Comparison of ENCODE assay signal across 8 cellular contexts in the genomic region with DNA sequence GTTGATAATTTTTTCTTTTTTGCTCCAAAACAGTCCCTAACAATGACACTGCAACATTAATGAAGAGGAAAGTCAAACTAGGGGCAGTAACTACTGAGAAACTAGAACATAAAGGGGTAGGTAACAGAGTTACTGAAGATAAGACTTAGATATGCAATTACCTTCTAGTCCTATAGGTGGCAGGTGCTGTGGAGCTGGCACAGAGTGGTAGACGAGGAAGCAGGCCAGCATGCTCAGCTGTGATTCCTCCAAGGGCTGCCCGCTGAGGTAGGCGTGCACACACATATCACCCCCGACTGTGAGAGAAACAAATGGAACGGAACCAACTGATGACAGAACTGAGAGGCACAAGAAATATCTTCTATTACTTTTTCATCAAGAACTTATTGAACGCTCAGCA.
DNase-seq lines count a peak whose midpoint lies in the region; ATAC-seq, FAIRE-seq and TF ChIP-seq lines count a peak whose summit lies in the region.
"Not testable (repeated sequence)": the region's sequence is repeated elsewhere in the genome, so short reads cannot be mapped to it uniquely, and the experiment has no call there.

No MANE protein-coding gene starts in this region.

- H2AFZ ChIP-seq in GM12878 (ENCODE audit: control insufficient read depth, low read depth, low read length) = not testable (repeated sequence)

- TF ChIP-seq EP300 in GM12878 (IDR thresholded peaks at IDR 0.05; ENCODE audit: borderline replicate concordance in 1 of 2, control insufficient read depth in 1 of 2, low read depth in 2 of 2, low read length in 2 of 2) = not testable (repeated sequence)

- RAD21 ChIA-PET in GM12878 (lab: Charles Lee; ENCODE audit: unreplicated experiment) = not testable (repeated sequence)

- intact Hi-C loops in CD4-positive, alpha-beta T cell (cut with DNase I, micrococcal nuclease); GM12878 (cut with micrococcal nuclease; ENCODE audit: unreplicated experiment); left ventricle myocardium inferior (cut with micrococcal nuclease): not testable (repeated sequence)

- WGBS in GM12878 (ENCODE audit: insufficient coverage, insufficient replicate concordance, low lambda C conversion rate, missing lambda C conversion rate) = 33% methylated on average over 1 of the region's 6 CpGs

- H3K4me1 Mint-ChIP-seq in CD4-positive, alpha-beta T cell (ENCODE audit: low read depth); HFFc6 (ENCODE audit: low read depth); neural crest cell: not testable (repeated sequence)

- not testable (repeated sequence) for TF ChIP-seq RAD21 in GM12878 (IDR thresholded peaks at IDR 0.05; ENCODE audit: insufficient read depth, low read depth, low read length)

- H3K27me3 Mint-ChIP-seq in CD4-positive, alpha-beta T cell; HFFc6 (ENCODE audit: insufficient read depth); neural crest cell (ENCODE audit: low read depth): not testable (repeated sequence)

- not testable (repeated sequence) for H3K27ac Mint-ChIP-seq in CD4-positive, alpha-beta T cell; HFFc6; neural crest cell (ENCODE audit: unreplicated experiment)

- not testable (repeated sequence) for H3K27me3 ChIP-seq in CD4-positive, alpha-beta T cell (ENCODE audit: control insufficient read depth, insufficient read depth, low read length); GM12878 (replicated peaks in 1 of 2; ENCODE audit: control insufficient read depth in 2 of 2, insufficient read depth in 2 of 2, low read length in 1 of 2); left ventricle myocardium inferior (ENCODE audit: low read depth)

- TF ChIP-seq POLR2A in GM12878 (IDR thresholded peaks at IDR 0.05; ENCODE audit: low read depth, low read length) = not testable (repeated sequence)

- CTCF ChIA-PET in CD4-positive, alpha-beta T cell (lab: Charles Lee); GM12878 (lab: Yijun Ruan, JAX): not testable (repeated sequence)

- POLR2A ChIA-PET in CD4-positive, alpha-beta T cell (lab: Charles Lee); GM12878 (lab: Charles Lee): not testable (repeated sequence)

- SMC1A ChIA-PET in GM12878 (lab: Charles Lee; ENCODE audit: uncharacterized antibody, unreplicated experiment) = not testable (repeated sequence)

- not testable (repeated sequence) for H3K36me3 ChIP-seq in GM12878 (ENCODE audit: control insufficient read depth in 2 of 2, insufficient read depth in 2 of 2, low read length in 1 of 2); left ventricle myocardium inferior

- H3K4me3 ChIP-seq in GM12878, left ventricle myocardium inferior: not testable (repeated sequence)

- not testable (repeated sequence) for TF ChIP-seq CTCF in CD4-positive, alpha-beta T cell (IDR thresholded peaks at IDR 0.05)
- TF ChIP-seq CTCF in HFFc6 (IDR thresholded peaks at IDR 0.05) (0 out of 2 replicates have a peak, but pooled peaks have one; percentile 16), GM12878 (IDR thresholded peaks at IDR 0.05 in 2 of 3, conservative IDR thresholded peaks at IDR 0.05 in 1 of 3; ENCODE audit: control insufficient read depth in 2 of 3, extremely low read depth in 1 of 3, insufficient read depth in 1 of 3, low read depth in 3 of 3, low read length in 3 of 3) (0 out of 6 replicates have a peak, but pooled peaks of 1 of the 3 experiments have one; percentile 3), left ventricle myocardium inferior (IDR thresholded peaks at IDR 0.05; ENCODE audit: borderline replicate concordance) (peak; percentile 13), neural crest cell (conservative IDR thresholded peaks at IDR 0.05) (peak; percentile 16)

- not testable (repeated sequence) for FAIRE-seq in GM12878 (lab: Jason Lieb, UNC)

- BruUV-seq in GM12878 (replicated peaks; lab: Mats Ljungman, UMichigan) = not testable (repeated sequence)

- H3K27ac ChIP-seq in CD4-positive, alpha-beta T cell (ENCODE audit: low read depth, low read length); GM12878 (ENCODE audit: control insufficient read depth, insufficient read depth); left ventricle myocardium inferior (replicated peaks): not testable (repeated sequence)

- not testable (repeated sequence) for H3K4me2 ChIP-seq in GM12878 (ENCODE audit: control insufficient read depth, insufficient read depth)

- not testable (repeated sequence) for H3K9me3 ChIP-seq in CD4-positive, alpha-beta T cell (ENCODE audit: control insufficient read depth, low read length); GM12878 (replicated peaks; ENCODE audit: control insufficient read depth, insufficient read depth, low read length); left ventricle myocardium inferior (replicated peaks)

- H3K36me3 Mint-ChIP-seq in CD4-positive, alpha-beta T cell (ENCODE audit: low read depth) = peaks cover 21% of the 10 kb centered on the region
- not testable (repeated sequence) for H3K36me3 Mint-ChIP-seq in HFFc6 (ENCODE audit: low read depth); neural crest cell (ENCODE audit: low read depth)

- H3K9ac ChIP-seq in GM12878 (ENCODE audit: control insufficient read depth, insufficient read depth, low read length) = not testable (repeated sequence)

- not testable (repeated sequence) for H3K9me3 Mint-ChIP-seq in CD4-positive, alpha-beta T cell; HFFc6; neural crest cell

- not testable (repeated sequence) for H4K20me1 ChIP-seq in GM12878 (ENCODE audit: control insufficient read depth, insufficient read depth)

- ATAC-seq in CD4-positive, alpha-beta T cell (ENCODE audit: poor library complexity) = peak; percentile 66
- ATAC-seq in GM18868 (IDR thresholded peaks at IDR 0.05; ENCODE audit: unreplicated experiment) (peak; percentile 75), HG03460 (IDR thresholded peaks at IDR 0.05; ENCODE audit: unreplicated experiment) (peak; percentile 65), GM12878 (peak; percentile 98)

- DNase-seq in CD4-positive, alpha-beta T cell; HFFc6; GM12878 (ENCODE audit: low read depth, low spot score); left ventricle myocardium inferior; neural crest cell (ENCODE audit: low read depth, low spot score): not testable (repeated sequence)
- DNase-seq in SKM-1 treated with dmso at 0.1 percent for 144 hours (lab: John Stamatoyannopoulos, UW; ENCODE audit: unreplicated experiment) = peak; percentile 6

- H3K4me3 Mint-ChIP-seq in CD4-positive, alpha-beta T cell; HFFc6; neural crest cell: not testable (repeated sequence)

- not testable (repeated sequence) for H3K4me1 ChIP-seq in GM12878 (ENCODE audit: control insufficient read depth, insufficient read depth, low read length); left ventricle myocardium inferior

- not testable (repeated sequence) for H3K79me2 ChIP-seq in GM12878 (ENCODE audit: control insufficient read depth, insufficient read depth, low read length)

- in situ Hi-C loops in GM12878 (cut with MboI) = not testable (repeated sequence)
